ENCODE assay signal across 19 cellular contexts in genomic region chrX:632391-633042, GRCh38. TPM values are rescaled to one million over a fixed set of nuclear protein-coding genes. Genes with fewer than 3 reads are reported as not detected.
A peak's percentile ranks its signal among the peaks of the same experiment; 100 is the strongest.
DNase-seq lines count a peak whose midpoint lies in the region; ATAC-seq and TF ChIP-seq lines count a peak whose summit lies in the region.
"Had no signal": no experiment of that assay in that cellular context is flagged by ENCODE, and none has a peak within 500 bp of the region (broad histone marks: within the 10 kb centered on the region; RNA-seq: fewer than 3 reads in every experiment).

No MANE protein-coding gene starts in this region.

- CTCF ChIA-PET in activated naive CD4-positive, alpha-beta T cell treated with anti-CD3 and anti-CD28 coated beads, Interleukin-2, amount 10 ng/mL, durations not matched to agents 7 days and 5 days (lab: Charles Lee), result no interaction called here

- DNase-seq in activated naive CD4-positive, alpha-beta T cell treated with anti-CD3 and anti-CD28 coated beads, Interleukin-2, amount 10 ng/mL, durations not matched to agents 7 days and 5 days, result no peak
- DNase-seq in activated naive CD4-positive, alpha-beta T cell treated with Interleukin-2 at 50 U/mL for 16 hours, result no peak
- DNase-seq in ecto neural progenitor cell (ENCODE audit: low spot score) (peak; percentile 59), nephron progenitor cell (peak; percentile 47), type B pancreatic cell (ENCODE audit: extremely low spot score, unreplicated experiment) (peak; percentile 54), left ventricle myocardium superior (no peak), MM.1S (no peak)
- DNase-seq: Caco-2, DMS53, KG1, NCI-H1105, NCI-H187, NCI-H446 treated with DMSO at 0.1 percent for 48 hours, NCI-H748 treated with DMSO at 0.1 percent for 48 hours, SHP77 treated with DMSO at 0.1 percent for 48 hours had no signal

- H3K79me2 ChIP-seq in MM.1S (ENCODE audit: low read length), result no peaks in the 10 kb centered on the region

- no peaks in the 10 kb centered on the region for H3F3A ChIP-seq in MM.1S (ENCODE audit: insufficient read depth, low read length)

- H3K4me1 Mint-ChIP-seq in activated naive CD4-positive, alpha-beta T cell treated with anti-CD3 and anti-CD28 coated beads, Interleukin-2, amount 10 ng/mL, durations not matched to agents 7 days and 5 days, result no peaks in the 10 kb centered on the region
- H3K4me1 Mint-ChIP-seq in nephron progenitor cell, result peaks cover 45% of the 10 kb centered on the region
- H3K4me1 Mint-ChIP-seq in type B pancreatic cell (ENCODE audit: unreplicated experiment), result peaks cover 2% of the 10 kb centered on the region

- no peaks in the 10 kb centered on the region for H3K9me3 ChIP-seq in MM.1S (replicated peaks; ENCODE audit: insufficient read depth, low read length)
- H3K9me3 ChIP-seq: A549, Caco-2 had no signal

- peaks cover 2% of the 10 kb centered on the region for H3K9me3 Mint-ChIP-seq in activated naive CD4-positive, alpha-beta T cell treated with anti-CD3 and anti-CD28 coated beads, Interleukin-2, amount 10 ng/mL, durations not matched to agents 7 days and 5 days
- H3K9me3 Mint-ChIP-seq in nephron progenitor cell, result peaks cover 4% of the 10 kb centered on the region
- H3K9me3 Mint-ChIP-seq in type B pancreatic cell, result no peaks in the 10 kb centered on the region

- H3K4me2 ChIP-seq in MM.1S (ENCODE audit: low read depth, low read length), result no peak overlapping the region
- H3K4me2 ChIP-seq: A549 had no signal

- no peaks in the 10 kb centered on the region for H3K4me1 ChIP-seq in MM.1S (ENCODE audit: low read length)
- H3K4me1 ChIP-seq: Caco-2 had no signal

- ATAC-seq in HG03108 (IDR thresholded peaks at IDR 0.05; ENCODE audit: unreplicated experiment) (no peak), left ventricle myocardium superior (no peak)
- ATAC-seq: Panc1 had no signal

- H3K36me3 Mint-ChIP-seq in activated naive CD4-positive, alpha-beta T cell treated with anti-CD3 and anti-CD28 coated beads, Interleukin-2, amount 10 ng/mL, durations not matched to agents 7 days and 5 days, result no peaks in the 10 kb centered on the region
- H3K36me3 Mint-ChIP-seq in nephron progenitor cell (ENCODE audit: low read depth), result no peaks in the 10 kb centered on the region
- no peaks in the 10 kb centered on the region for H3K36me3 Mint-ChIP-seq in type B pancreatic cell

- no peak overlapping the region for H3K9ac ChIP-seq in MM.1S (ENCODE audit: low read length)

- H3K27me3 Mint-ChIP-seq in activated naive CD4-positive, alpha-beta T cell treated with anti-CD3 and anti-CD28 coated beads, Interleukin-2, amount 10 ng/mL, durations not matched to agents 7 days and 5 days, result peaks cover 89% of the 10 kb centered on the region
- H3K27me3 Mint-ChIP-seq in nephron progenitor cell (ENCODE audit: low read depth, poor library complexity), result peaks cover 93% of the 10 kb centered on the region
- H3K27me3 Mint-ChIP-seq in type B pancreatic cell, result peaks cover 85% of the 10 kb centered on the region

- TF ChIP-seq CTCF in nephron progenitor cell (IDR thresholded peaks at IDR 0.05) (no peak), type B pancreatic cell (conservative IDR thresholded peaks at IDR 0.05) (no peak), MM.1S (IDR thresholded peaks at IDR 0.05; ENCODE audit: low read length) (no peak)

- no peaks in the 10 kb centered on the region for H3K9me2 ChIP-seq in MM.1S (replicated peaks; ENCODE audit: insufficient read depth, low read length)

- intact Hi-C loops in left ventricle myocardium superior (cut with micrococcal nuclease), result no loop called here

- no peak overlapping the region for H3K27ac ChIP-seq in MM.1S (ENCODE audit: low read length)
- H3K27ac ChIP-seq: A549 had no signal

- H3K36me3 ChIP-seq in MM.1S (replicated peaks; ENCODE audit: insufficient read depth, low read length), result no peaks in the 10 kb centered on the region

- peaks cover 24% of the 10 kb centered on the region for H3K27me3 ChIP-seq in MM.1S (replicated peaks; ENCODE audit: insufficient read depth, low read length)

- no peak overlapping the region for H2AFZ ChIP-seq in MM.1S (ENCODE audit: low read length)

- no peaks in the 10 kb centered on the region for H4K20me1 ChIP-seq in MM.1S (ENCODE audit: insufficient read depth, low read length)

- H3K4me3 Mint-ChIP-seq in activated naive CD4-positive, alpha-beta T cell treated with anti-CD3 and anti-CD28 coated beads, Interleukin-2, amount 10 ng/mL, durations not matched to agents 7 days and 5 days, result no peak overlapping the region
- no peak overlapping the region for H3K4me3 Mint-ChIP-seq in nephron progenitor cell
- H3K4me3 Mint-ChIP-seq in type B pancreatic cell, result no peak overlapping the region

- H3K4me3 ChIP-seq in MM.1S (ENCODE audit: low read length), result no peak overlapping the region
- H3K4me3 ChIP-seq: A549 had no signal

- H3K27ac Mint-ChIP-seq in activated naive CD4-positive, alpha-beta T cell treated with anti-CD3 and anti-CD28 coated beads, Interleukin-2, amount 10 ng/mL, durations not matched to agents 7 days and 5 days, result peak overlapping the region; percentile 14
- no peak overlapping the region for H3K27ac Mint-ChIP-seq in nephron progenitor cell
- H3K27ac Mint-ChIP-seq in type B pancreatic cell, result no peak overlapping the region

RNA-seq across cellular contexts. Expression of gene SHOX, which starts 1.9 kb away (rescaled TPM):
- total RNA-seq in type B pancreatic cell (ENCODE audit: low replicate concordance), result not detected in 2 replicates
- not detected for total RNA-seq in left ventricle myocardium superior
- total RNA-seq: Caco-2, M059J had no signal

Comparison
In these comparisons a context has a peak if more than half of its experiments do, and no peak if none do; other contexts are left out.
1. DNase-seq: peak in ecto neural progenitor cell (single experiment), nephron progenitor cell (single experiment) and type B pancreatic cell (single experiment); none in activated naive CD4-positive, alpha-beta T cell treated with anti-CD3 and anti-CD28 coated beads, Interleukin-2, amount 10 ng/mL, durations not matched to agents 7 days and 5 days (single experiment), activated naive CD4-positive, alpha-beta T cell treated with Interleukin-2 at 50 U/mL for 16 hours (single experiment), left ventricle myocardium superior (single experiment) and MM.1S (single experiment).